In genomic region chr4:89109841-89110540, GRCh38 we compare ENCODE assay signal across 8 cellular contexts. TPM values are rescaled to one million over a fixed set of nuclear protein-coding genes. Genes with fewer than 3 reads are reported as not detected.
DNase-seq lines count a peak whose midpoint lies in the region; ATAC-seq and TF ChIP-seq lines count a peak whose summit lies in the region.

No MANE protein-coding gene starts in this region.

- H3K4me1 ChIP-seq in psoas muscle, result peaks cover 15% of the 10 kb centered on the region

- ATAC-seq in psoas muscle, result no peak
- no peak for ATAC-seq in HG02973 (IDR thresholded peaks at IDR 0.05; ENCODE audit: unreplicated experiment)
- no peak for ATAC-seq in GM19035 (IDR thresholded peaks at IDR 0.05; ENCODE audit: unreplicated experiment)

- no peaks in the 10 kb centered on the region for H3K36me3 ChIP-seq in psoas muscle (ENCODE audit: insufficient read depth in 1 of 2, low read depth in 1 of 2)

- H3K4me3 ChIP-seq in GM08714 (ENCODE audit: low read length) (peak overlapping the region; percentile 58), psoas muscle (peak overlapping the region; percentile 86)

- TF ChIP-seq CTCF in VCaP (conservative IDR thresholded peaks at IDR 0.05) (no peak), glutamatergic neuron (IDR thresholded peaks at IDR 0.05; ENCODE audit: partially characterized antibody, unreplicated experiment) (no peak), psoas muscle (IDR thresholded peaks at IDR 0.05) (no peak)

- DNase-seq in glutamatergic neuron (peak; percentile 38), psoas muscle (no peak), cerebellar cortex (ENCODE audit: low spot score) (no peak), D341Med (ENCODE audit: low spot score) (no peak)

- WGBS in psoas muscle, 3 donors, result 21 to 33% (median 27%) methylated on average over 10 of the region's 10 CpGs

- H3K36me3 Mint-ChIP-seq in glutamatergic neuron (ENCODE audit: unreplicated experiment), result peaks cover 13% of the 10 kb centered on the region

- peaks cover 35% of the 10 kb centered on the region for H3K4me1 Mint-ChIP-seq in glutamatergic neuron (ENCODE audit: low read depth, unreplicated experiment)

- H3K9me3 Mint-ChIP-seq in glutamatergic neuron (ENCODE audit: unreplicated experiment), result peaks cover 20% of the 10 kb centered on the region

- H3K27ac Mint-ChIP-seq in glutamatergic neuron (ENCODE audit: unreplicated experiment), result peak overlapping the region; percentile 97

- H3K9me3 ChIP-seq in psoas muscle, result no peaks in the 10 kb centered on the region

- H3K27me3 ChIP-seq in psoas muscle (ENCODE audit: insufficient read depth in 3 of 3, low read length in 2 of 3), result no peaks in the 10 kb centered on the region

- H3K27ac ChIP-seq in VCaP (peak overlapping the region; percentile 94), psoas muscle (peak overlapping the region; percentile 83)

- peak overlapping the region; percentile 96 for H3K4me3 Mint-ChIP-seq in glutamatergic neuron (ENCODE audit: unreplicated experiment)

- intact Hi-C loops in psoas muscle (cut with DNase I), result loop anchor here (2.0 to 10.0 kb wide), 4 partner anchors 53 to 405 kb away; partner anchors contain the start of gene FAM13A (in 1 of the 2)

- peaks cover 11% of the 10 kb centered on the region for H3K27me3 Mint-ChIP-seq in glutamatergic neuron (ENCODE audit: unreplicated experiment)

RNA-seq across cellular contexts. Expression of gene TIGD2, which starts 1.3 kb away (rescaled TPM):
- total RNA-seq in glutamatergic neuron (ENCODE audit: unreplicated experiment) (18.4 TPM), psoas muscle (1 to 10 TPM; 1.5 to 4.4 (median 2.7) TPM)
- 1 to 10 TPM; 1.6 to 3.0 (median 1.8) TPM for polyA plus RNA-seq in psoas muscle

RNA-seq across cellular contexts. Expression of gene FAM13A, which starts 53.0 kb away (rescaled TPM):
- total RNA-seq in glutamatergic neuron (ENCODE audit: unreplicated experiment) (51.2 TPM), psoas muscle (10 to 100 TPM; 15.2 to 76.0 (median 35.1) TPM)
- 10 to 100 TPM in 1 of 3 donors, 1 to 10 TPM in 2; 3.8 to 10.4 (median 6.0) TPM for polyA plus RNA-seq in psoas muscle
